In the genomic region with DNA sequence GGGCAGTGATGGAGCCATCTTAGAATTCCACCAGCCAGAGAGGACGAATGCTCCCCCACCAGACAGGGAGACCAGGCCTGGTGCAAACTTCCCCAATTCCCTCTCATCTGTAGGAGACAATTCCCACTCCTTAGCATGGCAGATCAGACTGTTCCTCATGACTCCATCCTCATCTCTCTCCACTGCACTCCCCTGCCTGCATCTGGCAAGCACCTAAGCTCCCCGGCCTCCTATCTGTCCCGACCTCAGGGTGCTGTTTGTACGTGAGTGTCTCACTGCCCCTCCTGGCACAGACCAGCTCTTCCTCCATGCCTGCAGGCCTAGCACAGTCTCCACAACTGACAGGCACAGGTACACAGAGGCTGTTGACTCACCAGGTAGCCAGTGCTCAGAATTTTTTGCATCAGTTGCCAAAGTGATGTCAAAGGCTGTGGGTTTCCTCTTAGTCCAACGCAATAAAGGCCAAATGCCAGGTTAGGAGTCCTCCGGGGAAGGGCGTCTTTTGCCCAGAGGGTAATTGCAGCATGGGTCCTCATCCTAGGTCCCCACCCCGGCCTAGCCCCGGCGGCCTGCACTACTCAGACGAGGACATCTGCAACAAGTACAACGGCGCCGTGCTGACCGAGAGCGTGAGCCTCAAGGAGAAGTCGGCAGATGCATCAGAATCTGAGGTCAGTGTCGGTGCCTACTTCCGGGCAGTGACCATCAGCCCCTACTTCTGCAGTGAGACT, we compare ENCODE assay signal across 14 cellular contexts.
"Had no signal": no experiment of that assay in that cellular context is flagged by ENCODE, and none has a peak within 500 bp of the region (broad histone marks: within the 10 kb centered on the region; RNA-seq: fewer than 3 reads in every experiment).

No MANE protein-coding gene starts in this region.

- H3K36me3 ChIP-seq: colonic mucosa had no signal

- H3K9me3 ChIP-seq: colonic mucosa had no signal

- H3K4me3 ChIP-seq: colonic mucosa, tibial artery had no signal

- H3K27ac ChIP-seq: colonic mucosa, tibial artery had no signal

- ATAC-seq: activated T-cell treated with anti-CD3 and anti-CD28 coated beads, Interleukin-2, amount 50 U/mL, for 72 hours; stimulated activated naive CD8-positive, alpha-beta T cell treated with anti-CD3 and anti-CD28 coated beads, Interleukin-15, Interleukin-2, amounts not matched to agents 100 U/mL and 50 U/mL, for 24 hours had no signal

- H3K4me1 ChIP-seq: colonic mucosa, tibial artery had no signal

- H3K27me3 Mint-ChIP-seq: activated naive CD8-positive, alpha-beta T cell had no signal

- DNase-seq: activated CD4-positive, alpha-beta T cell treated with anti-CD3 and anti-CD28 coated beads, Interleukin-2, amount 50 U/mL, for 4 hours; activated T-cell treated with anti-CD3 and anti-CD28 coated beads, Interleukin-2, amount 50 U/mL, for 72 hours; caudate nucleus; colonic mucosa; erythroblast; kidney glomerular epithelial cell; occipital lobe; stimulated activated naive CD8-positive, alpha-beta T cell treated with anti-CD3 and anti-CD28 coated beads, Interleukin-15, Interleukin-2, amounts not matched to agents 100 U/mL and 50 U/mL, for 24 hours; substantia nigra; SW 1271; T-helper 2 cell had no signal

- H3K27ac Mint-ChIP-seq: activated naive CD8-positive, alpha-beta T cell; activated T-cell treated with anti-CD3 and anti-CD28 coated beads, Interleukin-2, amount 50 U/mL, for 72 hours; nephron had no signal

- H3K27me3 ChIP-seq: colonic mucosa, tibial artery had no signal

- H3K4me3 Mint-ChIP-seq: activated naive CD8-positive, alpha-beta T cell; activated T-cell treated with anti-CD3 and anti-CD28 coated beads, Interleukin-2, amount 50 U/mL, for 72 hours; nephron had no signal
